In the genomic region with DNA sequence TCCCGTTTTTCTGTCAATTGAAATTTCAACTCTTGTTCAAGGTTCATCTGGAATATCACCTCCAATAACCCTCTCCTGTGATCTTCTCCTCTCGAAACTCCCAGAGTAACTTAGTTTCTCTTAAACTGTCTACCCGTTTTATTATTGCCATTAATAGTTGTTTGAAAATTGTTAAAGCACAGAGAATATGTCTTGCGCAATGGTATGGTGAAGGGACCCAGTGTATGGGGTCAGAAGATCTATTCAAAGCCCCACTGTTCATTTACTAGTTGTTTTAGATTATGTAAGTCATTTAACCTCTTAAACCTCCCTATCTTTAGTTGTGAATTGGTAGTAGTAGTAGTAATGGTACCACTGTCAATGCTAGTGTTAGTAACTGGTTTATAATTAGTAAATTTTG, we compare ENCODE assay signal across 22 cellular contexts.
"Had no signal": no experiment of that assay in that cellular context is flagged by ENCODE, and none has a peak within 500 bp of the region (broad histone marks: within the 10 kb centered on the region; RNA-seq: fewer than 3 reads in every experiment).

No MANE protein-coding gene starts in this region.

- DNase-seq: dermis blood vessel endothelial cell; dorsolateral prefrontal cortex; effector CD4-positive, alpha-beta T cell; effector memory CD4-positive, alpha-beta T cell; foreskin keratinocyte; heart left ventricle; left cardiac atrium; left lung; left ventricle myocardium superior; lower lobe of right lung; mesendoderm; midbrain; naive thymus-derived CD4-positive, alpha-beta T cell had no signal

- H3K27ac Mint-ChIP-seq: naive thymus-derived CD4-positive, alpha-beta T cell had no signal

- H3K4me2 ChIP-seq: hepatocyte had no signal

- ATAC-seq: foreskin keratinocyte; gastroesophageal sphincter; heart left ventricle; left cardiac atrium; left lung; left ventricle myocardium superior; lower lobe of right lung; naive thymus-derived CD4-positive, alpha-beta T cell had no signal

- FAIRE-seq: colon, endothelial cell of umbilical vein, frontal cortex, islet of Langerhans, keratinocyte had no signal

- H2AFZ ChIP-seq: hepatocyte had no signal

- H3K4me3 Mint-ChIP-seq: naive thymus-derived CD4-positive, alpha-beta T cell had no signal

- H3K27me3 Mint-ChIP-seq: naive thymus-derived CD4-positive, alpha-beta T cell had no signal

- H3K27ac ChIP-seq: coronary artery, dorsolateral prefrontal cortex, esophagus muscularis mucosa, foreskin keratinocyte, gastroesophageal sphincter, heart left ventricle, hepatocyte, left lung, lower lobe of right lung had no signal

- H3K4me3 ChIP-seq: coronary artery, dorsolateral prefrontal cortex, esophagus muscularis mucosa, gastroesophageal sphincter, heart left ventricle, hepatocyte, left lung, lower lobe of right lung had no signal

- H3K9me3 ChIP-seq: esophagus muscularis mucosa, gastroesophageal sphincter, heart left ventricle, left lung, lower lobe of right lung had no signal

- H3K36me3 ChIP-seq: esophagus muscularis mucosa, gastroesophageal sphincter, heart left ventricle, left lung, lower lobe of right lung had no signal

- H3K27me3 ChIP-seq: dorsolateral prefrontal cortex, esophagus muscularis mucosa, foreskin keratinocyte, gastroesophageal sphincter, hepatocyte, left lung had no signal
